Comparison of ENCODE assay signal across 32 cellular contexts in the genomic region with DNA sequence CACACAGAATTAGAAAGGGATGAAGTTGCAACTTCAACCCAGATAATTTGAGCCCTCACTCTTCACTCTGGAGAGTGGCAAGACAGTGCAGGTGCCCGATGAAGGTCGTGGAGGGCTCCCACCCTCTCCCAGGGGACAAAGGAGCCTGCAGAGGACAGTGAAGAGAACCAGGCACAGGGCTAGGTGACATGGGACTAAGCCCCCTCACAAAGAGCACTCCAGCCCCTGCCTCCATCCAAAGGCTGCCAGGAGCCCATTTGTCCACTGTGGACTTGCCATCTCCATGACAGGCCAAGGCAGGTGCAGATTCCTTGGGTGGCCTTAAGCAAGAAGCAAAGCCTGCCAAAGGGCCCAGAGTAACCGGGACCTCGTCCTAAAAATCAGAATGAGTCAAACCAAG. TPM values are rescaled to one million over a fixed set of nuclear protein-coding genes. Genes with fewer than 3 reads are reported as not detected.
DNase-seq lines count a peak whose midpoint lies in the region; ATAC-seq, FAIRE-seq and TF ChIP-seq lines count a peak whose summit lies in the region.
"Had no signal": no experiment of that assay in that cellular context is flagged by ENCODE, and none has a peak within 500 bp of the region (broad histone marks: within the 10 kb centered on the region; RNA-seq: fewer than 3 reads in every experiment).

No MANE protein-coding gene starts in this region.

- TF ChIP-seq CTCF in RWPE1 (conservative IDR thresholded peaks at IDR 0.05; ENCODE audit: low read depth), result no peak
- no peak for TF ChIP-seq CTCF in esophagus muscularis mucosa (IDR thresholded peaks at IDR 0.05)

- intact Hi-C loops in esophagus muscularis mucosa (cut with DNase I), result no loop called here

- H2BK12ac ChIP-seq in trophoblast cell (ENCODE audit: low read length), result no peak overlapping the region

- peaks cover 0 to 9% (median under 1%) of the 10 kb centered on the region in 4 donors for H3K4me1 Mint-ChIP-seq in naive thymus-derived CD8-positive, alpha-beta T cell

- H4K12ac ChIP-seq in trophoblast cell (ENCODE audit: low read depth, low read length), result no peak overlapping the region

- H3K9me3 ChIP-seq in esophagus muscularis mucosa (no peaks in the 10 kb centered on the region), trophoblast cell (ENCODE audit: insufficient read depth, low read depth, low read length) (peaks cover 2% of the 10 kb centered on the region)
- H3K9me3 ChIP-seq: colonic mucosa, mucosa of descending colon, ovary, spleen, thoracic aorta had no signal

- no peak overlapping the region for H3K9ac ChIP-seq in trophoblast cell (ENCODE audit: low read length)
- H3K9ac ChIP-seq: BLaER1 treated with 17β-estradiol and CSF1 and Interleukin-3, amounts not matched to agents 10 nM and 100 nM had no signal

- H3K27ac Mint-ChIP-seq in naive thymus-derived CD8-positive, alpha-beta T cell, result no peak overlapping the region
- H3K27ac Mint-ChIP-seq: activated CD4-positive, alpha-beta T cell treated with anti-CD3 and anti-CD28 coated beads, Interleukin-2, amount 10 ng/mL, durations not matched to agents 24 days and 14 days; activated naive CD8-positive, alpha-beta T cell; IgD-negative memory B cell; stimulated activated naive CD8-positive, alpha-beta T cell treated with anti-CD3 and anti-CD28 coated beads, Interleukin-15, Interleukin-2, amounts not matched to agents 100 ng/mL and 50 ng/mL, for 24 hours had no signal

- peaks cover 31 to 72% (median 59%) of the 10 kb centered on the region in 4 donors for H3K36me3 ChIP-seq in esophagus muscularis mucosa
- H3K36me3 ChIP-seq in trophoblast cell (ENCODE audit: control insufficient read depth in 1 of 2, insufficient read depth in 2 of 2, low read length in 2 of 2), result peaks cover 35 to 51% of the 10 kb centered on the region in 2 experiments
- H3K36me3 ChIP-seq: colonic mucosa, ovary had no signal

- peaks cover 0 to 2% (median 0%) of the 10 kb centered on the region in 3 donors for H3K36me3 Mint-ChIP-seq in naive thymus-derived CD8-positive, alpha-beta T cell
- H3K36me3 Mint-ChIP-seq: activated naive CD8-positive, alpha-beta T cell had no signal

- no peak overlapping the region for H3K4me3 Mint-ChIP-seq in naive thymus-derived CD8-positive, alpha-beta T cell
- H3K4me3 Mint-ChIP-seq: activated CD4-positive, alpha-beta T cell treated with anti-CD3 and anti-CD28 coated beads, Interleukin-2, amount 10 ng/mL, durations not matched to agents 24 days and 14 days; activated naive CD8-positive, alpha-beta T cell; IgD-negative memory B cell; stimulated activated naive CD8-positive, alpha-beta T cell treated with anti-CD3 and anti-CD28 coated beads, Interleukin-15, Interleukin-2, amounts not matched to agents 100 ng/mL and 50 ng/mL, for 24 hours had no signal

- H4K8ac ChIP-seq in trophoblast cell (ENCODE audit: low read depth, low read length), result no peak overlapping the region

- H2AFZ ChIP-seq in trophoblast cell (ENCODE audit: insufficient read depth, low read length, poor library complexity), result no peak overlapping the region

- ATAC-seq in naive thymus-derived CD8-positive, alpha-beta T cell, result no peak
- ATAC-seq in HG02678 (IDR thresholded peaks at IDR 0.05; ENCODE audit: unreplicated experiment), result no peak
- ATAC-seq in HG02870 (IDR thresholded peaks at IDR 0.05; ENCODE audit: unreplicated experiment), result no peak
- ATAC-seq: mucosa of descending colon had no signal

- H3K79me1 ChIP-seq in trophoblast cell (ENCODE audit: low read length), result peaks cover 9% of the 10 kb centered on the region

- no peak overlapping the region for H3K4me2 ChIP-seq in trophoblast cell (ENCODE audit: low read length)
- H3K4me2 ChIP-seq: BLaER1 treated with 17β-estradiol and CSF1 and Interleukin-3, amounts not matched to agents 10 nM and 100 nM had no signal

- no peak overlapping the region for H3K14ac ChIP-seq in trophoblast cell (ENCODE audit: low read length)

- no peak overlapping the region for H2BK120ac ChIP-seq in trophoblast cell (ENCODE audit: insufficient read depth, low read length, poor library complexity)

- H3K79me2 ChIP-seq in trophoblast cell (ENCODE audit: control insufficient read depth, insufficient read depth, low read length, poor library complexity), result peaks cover 12% of the 10 kb centered on the region

- H3K18ac ChIP-seq in trophoblast cell (ENCODE audit: low read length), result peak overlapping the region; percentile 67

- no peak overlapping the region for H3K4ac ChIP-seq in trophoblast cell (ENCODE audit: low read depth, low read length)

- H3K27me3 ChIP-seq in esophagus muscularis mucosa, result no peaks in the 10 kb centered on the region
- H3K27me3 ChIP-seq in trophoblast cell (ENCODE audit: insufficient read depth, low read length), result no peaks in the 10 kb centered on the region
- H3K27me3 ChIP-seq: BLaER1 treated with 17β-estradiol and CSF1 and Interleukin-3, amounts not matched to agents 10 nM and 100 nM; colonic mucosa; ovary; spleen had no signal

- CTCF ChIA-PET in RWPE1 (lab: Yijun Ruan, JAX), result no interaction called here

- H3K27me3 Mint-ChIP-seq in naive thymus-derived CD8-positive, alpha-beta T cell, result peaks cover 0 to 8% (median 2%) of the 10 kb centered on the region in 5 donors
- H3K27me3 Mint-ChIP-seq: activated naive CD8-positive, alpha-beta T cell had no signal

- no peaks in the 10 kb centered on the region for H3K9me3 Mint-ChIP-seq in naive thymus-derived CD8-positive, alpha-beta T cell
- H3K9me3 Mint-ChIP-seq: activated CD4-positive, alpha-beta T cell treated with anti-CD3 and anti-CD28 coated beads, Interleukin-2, amount 10 ng/mL, durations not matched to agents 24 days and 14 days; IgD-negative memory B cell; stimulated activated naive CD8-positive, alpha-beta T cell treated with anti-CD3 and anti-CD28 coated beads, Interleukin-15, Interleukin-2, amounts not matched to agents 100 ng/mL and 50 ng/mL, for 24 hours had no signal

- no peak overlapping the region for H3K23ac ChIP-seq in trophoblast cell (ENCODE audit: low read length)

- no peak for TF ChIP-seq POLR2A in esophagus muscularis mucosa (IDR thresholded peaks at IDR 0.05; ENCODE audit: low read depth)
- TF ChIP-seq POLR2A in H54 (IDR thresholded peaks at IDR 0.05; ENCODE audit: low read depth, low read length), result no peak

- H2AK5ac ChIP-seq in trophoblast cell (ENCODE audit: low read length), result no peak overlapping the region

- no peak overlapping the region for H2BK5ac ChIP-seq in trophoblast cell (ENCODE audit: low read depth, low read length, poor library complexity)

- H3K4me3 ChIP-seq in esophagus muscularis mucosa (no peak overlapping the region), trophoblast cell (ENCODE audit: low read depth, low read length) (no peak overlapping the region)
- H3K4me3 ChIP-seq: BLaER1 treated with 17β-estradiol and CSF1 and Interleukin-3, amounts not matched to agents 10 nM and 100 nM; colonic mucosa; lung; mucosa of descending colon; ovary; spleen; thoracic aorta had no signal

- no peak for DNase-seq in RWPE1 (ENCODE audit: low spot score)
- DNase-seq in esophagus muscularis mucosa (ENCODE audit: extremely low spot score), result no peak
- no peak for DNase-seq in trophoblast cell
- DNase-seq in naive thymus-derived CD8-positive, alpha-beta T cell, result no peak
- DNase-seq in H54 (ENCODE audit: insufficient read length, low spot score), result no peak
- DNase-seq: activated CD4-positive, alpha-beta T cell treated with anti-CD3 and anti-CD28 coated beads, Interleukin-2, amount 10 ng/mL, durations not matched to agents 24 days and 14 days; activated CD8-positive, alpha-beta memory T cell treated with anti-CD3 and anti-CD28 coated beads for 24 hours; activated effector memory CD4-positive, alpha-beta T cell treated with Interleukin-2 at 50 U/mL for 16 hours; activated T-cell treated with anti-CD3 and anti-CD28 coated beads for 4 hours; anterior cingulate cortex; colonic mucosa; effector memory CD4-positive, alpha-beta T cell; foreskin melanocyte; H7; mucosa of descending colon; NCI-H2107; ovary; retina; spleen; stimulated activated CD4-positive, alpha-beta T cell treated with anti-CD3 and anti-CD28 coated beads, Interleukin-2, amount 100 ng/mL, for 24 hours; stimulated activated CD8-positive, alpha-beta memory T cell treated with anti-CD3 and anti-CD28 coated beads, Interleukin-4, amount 100 ng/mL, for 48 hours had no signal

- no peak for TF ChIP-seq EP300 in esophagus muscularis mucosa (IDR thresholded peaks at IDR 0.05)

- WGBS in esophagus muscularis mucosa, result 81% methylated on average over 4 of the region's 4 CpGs
- no CpG with 5 or more reads among the region's 4 CpGs for WGBS in trophoblast cell (ENCODE audit: extremely low coverage, insufficient coverage, insufficient read length)

- POLR2A ChIA-PET in RWPE1 (lab: Yijun Ruan, JAX; ENCODE audit: low non-redundant PET), result no interaction called here
- POLR2A ChIA-PET in naive thymus-derived CD8-positive, alpha-beta T cell (lab: Charles Lee), result no interaction called here

- H3K4me1 ChIP-seq in esophagus muscularis mucosa, result peaks cover 25 to 93% (median 86%) of the 10 kb centered on the region in 4 donors
- peaks cover 5 to 10% of the 10 kb centered on the region in 2 experiments for H3K4me1 ChIP-seq in trophoblast cell (ENCODE audit: control insufficient read depth in 1 of 2, insufficient read depth in 2 of 2, low read length in 2 of 2)

- peak overlapping the region; percentile 65 for H3K27ac ChIP-seq in RWPE1
- peak overlapping the region; percentile 45 to 89 (median 52) for H3K27ac ChIP-seq in esophagus muscularis mucosa (replicated peaks in 1 of 4)
- peak overlapping the region; percentile 14 for H3K27ac ChIP-seq in trophoblast cell (ENCODE audit: low read depth, low read length)
- H3K27ac ChIP-seq: BLaER1 treated with 17β-estradiol and CSF1 and Interleukin-3, amounts not matched to agents 10 nM and 100 nM; colonic mucosa; ovary; spleen; thoracic aorta had no signal

- no peak overlapping the region for H4K91ac ChIP-seq in trophoblast cell (ENCODE audit: low read depth, low read length)

- FAIRE-seq in H54 (lab: Jason Lieb, UNC), result no peak
- FAIRE-seq: bronchial epithelial cell, GM12891, RCC 7860 had no signal

RNA-seq across cellular contexts. Expression of gene ERRFI1, which starts 15.1 kb away (rescaled TPM):
- total RNA-seq in esophagus muscularis mucosa, result 100 to 1,000 TPM; 308 to 587 (median 435) TPM
- polyA plus RNA-seq in trophoblast cell (2013), result 267 and 277 TPM in 2 replicates
- 1 to 10 TPM; 1.0 to 2.1 TPM for total RNA-seq in naive thymus-derived CD8-positive, alpha-beta T cell
- under 1 TPM in 2 of 3 donors, not detected in 1; 0.28 to 0.42 TPM for polyA plus RNA-seq in naive thymus-derived CD8-positive, alpha-beta T cell

RNA-seq across cellular contexts. Expression of gene PARK7, which starts 49.5 kb away (rescaled TPM):
- 100 to 1,000 TPM; 201 to 229 (median 212) TPM for total RNA-seq in esophagus muscularis mucosa
- polyA plus RNA-seq in trophoblast cell (2013), result 191 and 200 TPM in 2 replicates
- 100 to 1,000 TPM; 110 to 113 TPM for total RNA-seq in naive thymus-derived CD8-positive, alpha-beta T cell
- 100 to 1,000 TPM; 318 to 348 (median 345) TPM for polyA plus RNA-seq in naive thymus-derived CD8-positive, alpha-beta T cell

Comparison
In these comparisons a context has a peak if more than half of its experiments do, and no peak if none do; other contexts are left out.
1. H3K27ac ChIP-seq: peak in every context shown above with its lines; median percentile 65 in RWPE1; 52 in esophagus muscularis mucosa; 14 in trophoblast cell.
2. RNA of gene ERRFI1, which starts 15.1 kb away (total RNA-seq): 308 to 587 TPM in esophagus muscularis mucosa; 1.0 to 2.1 TPM in naive thymus-derived CD8-positive, alpha-beta T cell; every median in the first group is over 100 times any median in the second.